Comparison of ENCODE assay signal across 8 cellular contexts in genomic region chr5:129094924-129095797, GRCh38. TPM values are rescaled to one million over a fixed set of nuclear protein-coding genes. Genes with fewer than 3 reads are reported as not detected.
DNase-seq lines count a peak whose midpoint lies in the region; ATAC-seq and TF ChIP-seq lines count a peak whose summit lies in the region.

No MANE protein-coding gene starts in this region.

- H3K4me1 ChIP-seq in CD8-positive, alpha-beta T cell (ENCODE audit: insufficient read depth, low read length) = peaks cover 35% of the 10 kb centered on the region
- H3K4me1 ChIP-seq in left ventricle myocardium inferior = peaks cover 63% of the 10 kb centered on the region

- H3K36me3 Mint-ChIP-seq in CD8-positive, alpha-beta T cell = peaks cover 5% of the 10 kb centered on the region

- CTCF ChIA-PET in CD8-positive, alpha-beta T cell (lab: Charles Lee) = interaction anchor here (0.6 to 2.5 kb wide), 4 partner anchors 30 to 894 kb away, joined by 3 to 9 read pairs (median 3); no protein-coding TSS in a partner anchor

- no peak for ATAC-seq in CD8-positive, alpha-beta T cell
- ATAC-seq in GM19372 (IDR thresholded peaks at IDR 0.05; ENCODE audit: low read depth, unreplicated experiment) (peak; percentile 49), HG03442 (IDR thresholded peaks at IDR 0.05; ENCODE audit: unreplicated experiment) (peak; percentile 38)

- no peaks in the 10 kb centered on the region for H3K36me3 ChIP-seq in CD8-positive, alpha-beta T cell (ENCODE audit: insufficient read depth, low read length)
- H3K36me3 ChIP-seq in left ventricle myocardium inferior = no peaks in the 10 kb centered on the region

- peaks cover 10% of the 10 kb centered on the region for H3K27me3 Mint-ChIP-seq in CD8-positive, alpha-beta T cell (ENCODE audit: low read depth)

- intact Hi-C loops in CD8-positive, alpha-beta T cell (cut with DNase I, micrococcal nuclease) = loop anchor here (1.0 to 5.0 kb wide), 5 partner anchors 190 to 1578 kb away; partner anchors contain the start of genes SLC12A2 (in 2 of the 2) and PRRC1 (in 1 of the 2)
- intact Hi-C loops in left ventricle myocardium inferior (cut with micrococcal nuclease) (no loop called here), posterior vena cava (cut with DNase I) (no loop called here)

- TF ChIP-seq CTCF in CD8-positive, alpha-beta T cell (IDR thresholded peaks at IDR 0.05) = peak; percentile 17
- TF ChIP-seq CTCF in left ventricle myocardium inferior (IDR thresholded peaks at IDR 0.05; ENCODE audit: borderline replicate concordance) = no peak

- no peaks in the 10 kb centered on the region for H3K9me3 ChIP-seq in CD8-positive, alpha-beta T cell (ENCODE audit: low read length)
- no peaks in the 10 kb centered on the region for H3K9me3 ChIP-seq in left ventricle myocardium inferior (replicated peaks)

- no peaks in the 10 kb centered on the region for H3K27me3 ChIP-seq in CD8-positive, alpha-beta T cell (ENCODE audit: insufficient read depth, low read length)
- H3K27me3 ChIP-seq in left ventricle myocardium inferior (ENCODE audit: low read depth) = no peaks in the 10 kb centered on the region

- POLR2A ChIA-PET in CD8-positive, alpha-beta T cell (lab: Charles Lee) = interaction anchor here (0.8 to 1.2 kb wide), 5 partner anchors 8 to 1011 kb away, joined by 3 to 8 read pairs (median 5); partner anchors contain the start of gene SLC12A2

- peak overlapping the region; percentile 86 for H3K4me3 ChIP-seq in CD8-positive, alpha-beta T cell (ENCODE audit: low read depth, low read length)
- peak overlapping the region; percentile 90 for H3K4me3 ChIP-seq in left ventricle myocardium inferior

- peak overlapping the region; percentile 91 for H3K4me3 Mint-ChIP-seq in CD8-positive, alpha-beta T cell

- DNase-seq in CD8-positive, alpha-beta T cell = peak in 5 of 7 experiments; percentile 3 to 43 (median 36)
- DNase-seq in RPMI8226 (peak; percentile 57), left ventricle myocardium inferior (peak; percentile 79), posterior vena cava (ENCODE audit: low spot score) (peak; percentile 86), SKM-1 (lab: John Stamatoyannopoulos, UW; ENCODE audit: unreplicated experiment) (no peak)
- DNase-seq in activated naive CD8-positive, alpha-beta T cell treated with anti-CD3 and anti-CD28 coated beads, Interleukin-2, amount 50 U/mL, for 16 hours (ENCODE audit: low read depth, low spot score) = peak; percentile 14

- H3K9me3 Mint-ChIP-seq in CD8-positive, alpha-beta T cell = no peaks in the 10 kb centered on the region

- peaks cover 41% of the 10 kb centered on the region for H3K4me1 Mint-ChIP-seq in CD8-positive, alpha-beta T cell (ENCODE audit: low read depth)

- H3K27ac Mint-ChIP-seq in CD8-positive, alpha-beta T cell = peak overlapping the region; percentile 85

- H3K27ac ChIP-seq in CD8-positive, alpha-beta T cell (ENCODE audit: low read depth, low read length) = peak overlapping the region; percentile 74
- H3K27ac ChIP-seq in left ventricle myocardium inferior (replicated peaks) = peak overlapping the region; percentile 95

RNA-seq across cellular contexts. Expression of gene ISOC1, which starts 0.6 kb away (rescaled TPM):
- 1 to 10 TPM; 9.7 to 9.8 TPM for total RNA-seq in CD8-positive, alpha-beta T cell
- total RNA-seq in left ventricle myocardium inferior = 112 TPM
- 1 to 10 TPM; 7.7 to 9.9 TPM for total RNA-seq in posterior vena cava

Comparison
In these comparisons a context has a peak if more than half of its experiments do, and no peak if none do; other contexts are left out.
1. RNA of gene ISOC1, which starts 0.6 kb away (total RNA-seq): 112 TPM in left ventricle myocardium inferior (single experiment); 7.7 to 9.9 TPM in posterior vena cava and 9.7 to 9.8 TPM in CD8-positive, alpha-beta T cell; every median in the first group is over 10 times any median in the second.
2. intact Hi-C loops: an anchor here in CD8-positive, alpha-beta T cell (1.0 to 5.0 kb wide); none called in left ventricle myocardium inferior and posterior vena cava.